7 cellular contexts compared by ENCODE assay signal in genomic region chr4:53364624-53365023, GRCh38. TPM values are rescaled to one million over a fixed set of nuclear protein-coding genes. Genes with fewer than 3 reads are reported as not detected.
DNase-seq lines count a peak whose midpoint lies in the region; ATAC-seq and TF ChIP-seq lines count a peak whose summit lies in the region.

No MANE protein-coding gene starts in this region.

- POLR2A ChIA-PET in activated CD4-positive, alpha-beta memory T cell treated with anti-CD3 and anti-CD28 coated beads for 36 hours (lab: Charles Lee): interaction anchor here (1.9 kb wide), 1 partner anchor 13 kb away, joined by 10 read pairs; the partner anchor contains the start of gene FIP1L1

- no peaks in the 10 kb centered on the region for H3K36me3 ChIP-seq in iPS-15b (ENCODE audit: control insufficient read depth, insufficient read depth, low read length)

- H3K27me3 ChIP-seq in iPS-15b (ENCODE audit: control insufficient read depth, insufficient read depth, low read length): peaks cover 25% of the 10 kb centered on the region

- no peak for DNase-seq in HFFc6
- no peak for DNase-seq in activated CD4-positive, alpha-beta memory T cell treated with anti-CD3 and anti-CD28 coated beads for 36 hours
- DNase-seq in stimulated activated naive CD8-positive, alpha-beta T cell treated with anti-CD3 and anti-CD28 coated beads, Interleukin-15, amount 100 ng/mL, for 72 hours: no peak
- DNase-seq in NK-92 (lab: John Stamatoyannopoulos, UW; ENCODE audit: unreplicated experiment): no peak
- DNase-seq in AG08396 (ENCODE audit: low spot score): no peak

- CTCF ChIA-PET in activated CD4-positive, alpha-beta memory T cell treated with anti-CD3 and anti-CD28 coated beads for 36 hours (lab: Charles Lee): no interaction called here

- intact Hi-C loops in activated CD4-positive, alpha-beta memory T cell treated with anti-CD3 and anti-CD28 coated beads for 36 hours (cut with micrococcal nuclease): loop anchor here (5.0 to 10.0 kb wide), 5 partner anchors 230 to 1330 kb away; partner anchors contain the start of genes CHIC2 and SGCB

- H3K27me3 Mint-ChIP-seq in HFFc6 (ENCODE audit: insufficient read depth): peaks cover 3% of the 10 kb centered on the region; the same call in 1 of the 2 replicates
- H3K27me3 Mint-ChIP-seq in activated CD4-positive, alpha-beta memory T cell treated with anti-CD3 and anti-CD28 coated beads for 36 hours: no peaks in the 10 kb centered on the region
- no peaks in the 10 kb centered on the region for H3K27me3 Mint-ChIP-seq in stimulated activated naive CD8-positive, alpha-beta T cell treated with anti-CD3 and anti-CD28 coated beads, Interleukin-15, amount 100 ng/mL, for 72 hours

- H3K9me3 Mint-ChIP-seq in HFFc6: no peaks in the 10 kb centered on the region
- no peaks in the 10 kb centered on the region for H3K9me3 Mint-ChIP-seq in activated CD4-positive, alpha-beta memory T cell treated with anti-CD3 and anti-CD28 coated beads for 36 hours
- H3K9me3 Mint-ChIP-seq in stimulated activated naive CD8-positive, alpha-beta T cell treated with anti-CD3 and anti-CD28 coated beads, Interleukin-15, amount 100 ng/mL, for 72 hours: no peaks in the 10 kb centered on the region

- peaks cover 5% of the 10 kb centered on the region for H3K4me1 ChIP-seq in iPS-15b (ENCODE audit: control insufficient read depth, insufficient read depth, low read length)

- H3K9ac ChIP-seq in iPS-15b (ENCODE audit: low read depth, low read length): no peak overlapping the region

- no peak overlapping the region for H3K27ac Mint-ChIP-seq in HFFc6
- peak overlapping the region; percentile 94 for H3K27ac Mint-ChIP-seq in activated CD4-positive, alpha-beta memory T cell treated with anti-CD3 and anti-CD28 coated beads for 36 hours
- peak overlapping the region in 1 of 2 donors; percentile 97 for H3K27ac Mint-ChIP-seq in stimulated activated naive CD8-positive, alpha-beta T cell treated with anti-CD3 and anti-CD28 coated beads, Interleukin-15, amount 100 ng/mL, for 72 hours

- peaks cover 23% of the 10 kb centered on the region for H3K36me3 Mint-ChIP-seq in HFFc6 (ENCODE audit: low read depth)
- peaks cover 4% of the 10 kb centered on the region for H3K36me3 Mint-ChIP-seq in activated CD4-positive, alpha-beta memory T cell treated with anti-CD3 and anti-CD28 coated beads for 36 hours

- no peak for ATAC-seq in stimulated activated naive CD8-positive, alpha-beta T cell treated with anti-CD3 and anti-CD28 coated beads, Interleukin-15, amount 100 ng/mL, for 72 hours
- ATAC-seq in HG02759 (IDR thresholded peaks at IDR 0.05; ENCODE audit: unreplicated experiment): no peak

- H3K9me3 ChIP-seq in iPS-15b (ENCODE audit: control insufficient read depth, insufficient read depth, low read length): no peaks in the 10 kb centered on the region

- peaks cover 49% of the 10 kb centered on the region for H3K4me1 Mint-ChIP-seq in HFFc6 (ENCODE audit: low read depth)
- H3K4me1 Mint-ChIP-seq in activated CD4-positive, alpha-beta memory T cell treated with anti-CD3 and anti-CD28 coated beads for 36 hours (ENCODE audit: low read depth): peaks cover 50% of the 10 kb centered on the region
- peaks cover 56% of the 10 kb centered on the region for H3K4me1 Mint-ChIP-seq in stimulated activated naive CD8-positive, alpha-beta T cell treated with anti-CD3 and anti-CD28 coated beads, Interleukin-15, amount 100 ng/mL, for 72 hours

- peak overlapping the region; percentile 96 for H3K4me3 Mint-ChIP-seq in HFFc6
- H3K4me3 Mint-ChIP-seq in activated CD4-positive, alpha-beta memory T cell treated with anti-CD3 and anti-CD28 coated beads for 36 hours: peak overlapping the region; percentile 96
- H3K4me3 Mint-ChIP-seq in stimulated activated naive CD8-positive, alpha-beta T cell treated with anti-CD3 and anti-CD28 coated beads, Interleukin-15, amount 100 ng/mL, for 72 hours: peak overlapping the region; percentile 96 to 97

- peak overlapping the region; percentile 93 for H3K4me3 ChIP-seq in iPS-15b (ENCODE audit: low read depth, low read length)

- no peak for TF ChIP-seq CTCF in HFFc6 (IDR thresholded peaks at IDR 0.05)

RNA-seq across cellular contexts. Expression of gene SCFD2, which starts 1.2 kb away (rescaled TPM):
- total RNA-seq in HFFc6 (2021; fragmentation: NEBNext Ultra II Directional; extraction: Animal tissue kit (Norgen Biotek cat#: 25700)): 10 to 100 TPM; 35.2 to 46.7 (median 41.5) TPM
- 10 to 100 TPM; 18.8 to 19.9 TPM for total RNA-seq in activated CD4-positive, alpha-beta memory T cell treated with anti-CD3 and anti-CD28 coated beads for 36 hours

RNA-seq across cellular contexts. Expression of gene FIP1L1, which starts 12.8 kb away (rescaled TPM):
- 10 to 100 TPM; 56.3 to 81.5 (median 77.4) TPM for total RNA-seq in HFFc6 (2021; fragmentation: NEBNext Ultra II Directional; extraction: Animal tissue kit (Norgen Biotek cat#: 25700))
- 10 to 100 TPM; 65.0 to 72.7 TPM for total RNA-seq in activated CD4-positive, alpha-beta memory T cell treated with anti-CD3 and anti-CD28 coated beads for 36 hours
